In the genomic region with DNA sequence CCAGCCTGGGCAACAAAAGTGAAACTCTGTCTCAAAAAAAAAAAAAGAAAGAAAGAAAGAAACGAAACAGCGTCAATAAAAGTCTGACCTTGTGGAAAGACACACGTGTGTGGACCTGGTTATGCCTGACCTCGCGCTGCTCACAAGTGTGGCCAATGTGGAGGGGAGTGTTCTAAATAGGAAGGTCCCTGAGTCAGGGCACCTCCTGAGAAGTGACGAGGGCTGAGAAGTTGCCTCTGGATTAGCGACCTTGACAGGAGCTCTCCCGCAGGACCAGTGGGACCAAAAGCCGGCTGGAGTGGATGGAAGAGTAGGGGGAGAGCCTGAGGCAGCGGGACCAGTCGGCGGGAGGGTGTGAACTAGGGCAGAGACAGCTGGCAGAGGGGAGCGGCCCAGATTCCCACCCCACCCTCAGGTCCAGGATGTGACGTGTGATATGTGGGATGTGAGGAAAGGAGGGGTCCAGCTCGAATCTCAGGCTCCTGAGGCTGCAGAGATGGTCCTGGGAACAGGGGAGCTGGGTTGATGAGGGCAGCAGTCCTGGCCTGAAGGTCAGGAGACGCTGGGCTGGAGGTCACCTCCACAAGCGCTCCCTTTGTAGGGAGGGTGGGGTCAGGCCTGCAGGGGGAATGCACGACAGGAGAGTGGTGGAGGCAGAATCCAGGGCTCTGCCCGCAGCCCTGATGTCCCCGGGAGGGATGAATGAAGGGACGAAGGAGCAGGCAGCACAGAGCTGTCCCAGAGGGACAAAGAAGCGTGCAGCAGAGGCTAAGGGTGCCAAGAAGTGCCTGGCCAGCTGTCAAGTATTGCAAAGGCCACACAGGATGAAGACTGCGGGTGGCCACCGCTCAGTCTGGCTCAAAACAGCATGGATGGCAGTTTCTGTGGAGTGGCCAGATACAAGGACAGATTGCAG, we compare ENCODE assay signal across 9 cellular contexts. TPM values are rescaled to one million over a fixed set of nuclear protein-coding genes. Genes with fewer than 3 reads are reported as not detected.
A peak's percentile ranks its signal among the peaks of the same experiment; 100 is the strongest.
DNase-seq lines count a peak whose midpoint lies in the region; ATAC-seq, FAIRE-seq and TF ChIP-seq lines count a peak whose summit lies in the region.
"Had no signal": no experiment of that assay in that cellular context is flagged by ENCODE, and none has a peak within 500 bp of the region (broad histone marks: within the 10 kb centered on the region; RNA-seq: fewer than 3 reads in every experiment).

No MANE protein-coding gene starts in this region.

- H3K27ac ChIP-seq in keratinocyte (ENCODE audit: control insufficient read depth, insufficient read depth, low read length) (peak overlapping the region; percentile 20), subcutaneous abdominal adipose tissue (ENCODE audit: low read depth, low read length) (no peak overlapping the region)
- H3K27ac ChIP-seq: uterus had no signal

- H3K9ac ChIP-seq in keratinocyte (ENCODE audit: control insufficient read depth, extremely low read depth, insufficient read depth, low read length) (peak overlapping the region; percentile 28), subcutaneous abdominal adipose tissue (ENCODE audit: low read length in 5 of 5) (peak overlapping the region in 2 of 5 donors; percentile 13 to 59)

- CTCF ChIA-PET in activated CD8-positive, alpha-beta memory T cell treated with anti-CD3 and anti-CD28 coated beads, Interleukin-2, amount 10 ng/mL, durations not matched to agents 7 days and 5 days (lab: Charles Lee): no interaction called here

- no peaks in the 10 kb centered on the region for H3K9me1 ChIP-seq in keratinocyte (ENCODE audit: control insufficient read depth, extremely low read depth, insufficient read depth, low read length)

- H3K27me3 ChIP-seq in keratinocyte (ENCODE audit: control insufficient read depth, extremely low read depth, insufficient read depth, low read length) (no peaks in the 10 kb centered on the region), subcutaneous abdominal adipose tissue (ENCODE audit: control insufficient read depth in 5 of 5, insufficient read depth in 4 of 5, low read length in 5 of 5) (peaks cover 0 to 9% (median 5%) of the 10 kb centered on the region in 5 donors)
- H3K27me3 ChIP-seq: uterus had no signal

- H3K27ac Mint-ChIP-seq in activated CD8-positive, alpha-beta memory T cell treated with anti-CD3 and anti-CD28 coated beads, Interleukin-2, amount 10 ng/mL, durations not matched to agents 7 days and 5 days: peak overlapping the region; percentile 29
- peak overlapping the region; percentile 30 for H3K27ac Mint-ChIP-seq in activated naive CD8-positive, alpha-beta T cell treated with anti-CD3 and anti-CD28 coated beads, Interleukin-2, amount 10 ng/mL, durations not matched to agents 7 days and 5 days

- no peaks in the 10 kb centered on the region for H3K9me3 ChIP-seq in keratinocyte (ENCODE audit: control insufficient read depth, low read depth, low read length)
- H3K9me3 ChIP-seq in subcutaneous abdominal adipose tissue (ENCODE audit: control insufficient read depth in 5 of 5, low read length in 5 of 5): no peaks in the 10 kb centered on the region
- H3K9me3 ChIP-seq: uterus had no signal

- no peaks in the 10 kb centered on the region for H3K79me2 ChIP-seq in keratinocyte (ENCODE audit: control insufficient read depth, insufficient read depth, low read length)

- FAIRE-seq in keratinocyte (lab: Jason Lieb, UNC): no peak

- H3K9me3 Mint-ChIP-seq in activated CD8-positive, alpha-beta memory T cell treated with anti-CD3 and anti-CD28 coated beads, Interleukin-2, amount 10 ng/mL, durations not matched to agents 7 days and 5 days (ENCODE audit: low read depth): no peaks in the 10 kb centered on the region
- no peaks in the 10 kb centered on the region for H3K9me3 Mint-ChIP-seq in activated naive CD8-positive, alpha-beta T cell treated with anti-CD3 and anti-CD28 coated beads, Interleukin-2, amount 10 ng/mL, durations not matched to agents 7 days and 5 days

- H4K20me1 ChIP-seq in keratinocyte (ENCODE audit: control insufficient read depth, extremely low read depth, insufficient read depth, low read length): no peaks in the 10 kb centered on the region

- no peaks in the 10 kb centered on the region for H3K36me3 ChIP-seq in keratinocyte (ENCODE audit: control insufficient read depth in 2 of 2, extremely low read depth in 1 of 2, insufficient read depth in 2 of 2, low read length in 2 of 2)
- peaks cover 0 to 27% (median 11%) of the 10 kb centered on the region in 5 donors for H3K36me3 ChIP-seq in subcutaneous abdominal adipose tissue (ENCODE audit: control insufficient read depth in 5 of 5, insufficient read depth in 5 of 5, low read length in 5 of 5)
- H3K36me3 ChIP-seq: uterus had no signal

- peak overlapping the region; percentile 75 for H3K4me2 ChIP-seq in keratinocyte (ENCODE audit: control insufficient read depth, extremely low read depth, insufficient read depth, low read depth, low read length)

- POLR2A ChIA-PET in activated naive CD8-positive, alpha-beta T cell treated with anti-CD3 and anti-CD28 coated beads, Interleukin-2, amount 10 ng/mL, durations not matched to agents 7 days and 5 days (lab: Charles Lee): interaction anchor here (1.1 kb wide), 1 partner anchor 12 kb away, joined by 3 read pairs; no protein-coding TSS in a partner anchor

- H2AFZ ChIP-seq in keratinocyte (ENCODE audit: control insufficient read depth, low read length): peak overlapping the region; percentile 87

- no peaks in the 10 kb centered on the region for H3K27me3 Mint-ChIP-seq in activated CD8-positive, alpha-beta memory T cell treated with anti-CD3 and anti-CD28 coated beads, Interleukin-2, amount 10 ng/mL, durations not matched to agents 7 days and 5 days
- H3K27me3 Mint-ChIP-seq in activated naive CD8-positive, alpha-beta T cell treated with anti-CD3 and anti-CD28 coated beads, Interleukin-2, amount 10 ng/mL, durations not matched to agents 7 days and 5 days: no peaks in the 10 kb centered on the region

- no peak overlapping the region for H3K4me3 Mint-ChIP-seq in activated CD8-positive, alpha-beta memory T cell treated with anti-CD3 and anti-CD28 coated beads, Interleukin-2, amount 10 ng/mL, durations not matched to agents 7 days and 5 days
- H3K4me3 Mint-ChIP-seq in activated naive CD8-positive, alpha-beta T cell treated with anti-CD3 and anti-CD28 coated beads, Interleukin-2, amount 10 ng/mL, durations not matched to agents 7 days and 5 days: no peak overlapping the region

- in situ Hi-C loops in GM13976 (cut with MboI; ENCODE audit: low sequenced_read_pairs, unreplicated experiment): no loop called here

- no peak for ATAC-seq in activated CD8-positive, alpha-beta memory T cell treated with anti-CD3 and anti-CD28 coated beads, Interleukin-2, amount 10 ng/mL, durations not matched to agents 7 days and 5 days
- ATAC-seq in activated naive CD8-positive, alpha-beta T cell treated with anti-CD3 and anti-CD28 coated beads, Interleukin-2, amount 10 ng/mL, durations not matched to agents 7 days and 5 days (ENCODE audit: low read depth): no peak

- no peak overlapping the region for H3K4me3 ChIP-seq in keratinocyte (ENCODE audit: control insufficient read depth in 2 of 3, extremely low read depth in 1 of 3, insufficient read depth in 2 of 3, low read depth in 1 of 3, low read length in 3 of 3)
- peak overlapping the region; percentile 12 to 46 (median 35) for H3K4me3 ChIP-seq in subcutaneous abdominal adipose tissue (ENCODE audit: low read depth in 1 of 5, low read length in 5 of 5)
- H3K4me3 ChIP-seq: uterus had no signal

- dilution Hi-C loops in keratinocyte (cut with MboI; ENCODE audit: extremely low pct_ligation_motif_present, low sequenced_read_pairs): no loop called here

- peaks cover 13% of the 10 kb centered on the region for H3K4me1 Mint-ChIP-seq in activated CD8-positive, alpha-beta memory T cell treated with anti-CD3 and anti-CD28 coated beads, Interleukin-2, amount 10 ng/mL, durations not matched to agents 7 days and 5 days
- peaks cover 24% of the 10 kb centered on the region for H3K4me1 Mint-ChIP-seq in activated naive CD8-positive, alpha-beta T cell treated with anti-CD3 and anti-CD28 coated beads, Interleukin-2, amount 10 ng/mL, durations not matched to agents 7 days and 5 days

- H3K36me3 Mint-ChIP-seq in activated CD8-positive, alpha-beta memory T cell treated with anti-CD3 and anti-CD28 coated beads, Interleukin-2, amount 10 ng/mL, durations not matched to agents 7 days and 5 days: peaks cover 35% of the 10 kb centered on the region
- H3K36me3 Mint-ChIP-seq in activated naive CD8-positive, alpha-beta T cell treated with anti-CD3 and anti-CD28 coated beads, Interleukin-2, amount 10 ng/mL, durations not matched to agents 7 days and 5 days: peaks cover 34% of the 10 kb centered on the region

- DNase-seq in activated CD8-positive, alpha-beta memory T cell treated with anti-CD3 and anti-CD28 coated beads, Interleukin-2, amount 10 ng/mL, durations not matched to agents 7 days and 5 days: no peak
- no peak for DNase-seq in activated CD8-positive, alpha-beta memory T cell treated with anti-CD3 and anti-CD28 coated beads, Interleukin-2, amount 50 U/mL, for 4 hours
- no peak for DNase-seq in activated naive CD8-positive, alpha-beta T cell treated with anti-CD3 and anti-CD28 coated beads, Interleukin-2, amount 10 ng/mL, durations not matched to agents 7 days and 5 days
- DNase-seq in keratinocyte (ENCODE audit: low read depth, low spot score) (no peak), NCI-H1694 (lab: John Stamatoyannopoulos, UW) (no peak), CD1c-positive myeloid dendritic cell (ENCODE audit: extremely low spot score) (no peak), GM13976 (ENCODE audit: low spot score) (no peak)
- DNase-seq: uterus had no signal

- no peak for TF ChIP-seq CTCF in keratinocyte (optimal IDR thresholded peaks at IDR 0.05 in 1 of 3, IDR thresholded peaks at IDR 0.05 in 1 of 3, conservative IDR thresholded peaks at IDR 0.05 in 1 of 3; ENCODE audit: extremely low read depth in 1 of 3, insufficient read depth in 2 of 3, low read length in 3 of 3)
- TF ChIP-seq CTCF in GM13976 (IDR thresholded peaks at IDR 0.05; ENCODE audit: borderline replicate concordance, control extremely low read depth, extremely low read depth, insufficient read depth, missing control alignments): no peak

- H3K4me1 ChIP-seq in keratinocyte (ENCODE audit: control insufficient read depth, extremely low read depth, insufficient read depth, low read length) (peaks cover 18% of the 10 kb centered on the region), subcutaneous abdominal adipose tissue (ENCODE audit: control insufficient read depth in 5 of 5, insufficient read depth in 5 of 5, low read length in 5 of 5) (peaks cover 8 to 19% (median 17%) of the 10 kb centered on the region in 5 donors)
- H3K4me1 ChIP-seq: uterus had no signal

RNA-seq across cellular contexts. Expression of a gene that starts 24.8 kb away (rescaled TPM):
- 10 to 100 TPM; 44.5 to 48.0 TPM for total RNA-seq in activated CD8-positive, alpha-beta memory T cell treated with anti-CD3 and anti-CD28 coated beads, Interleukin-2, amount 10 ng/mL, durations not matched to agents 7 days and 5 days
- 10 to 100 TPM; 23.0 to 28.0 TPM for total RNA-seq in activated naive CD8-positive, alpha-beta T cell treated with anti-CD3 and anti-CD28 coated beads, Interleukin-2, amount 10 ng/mL, durations not matched to agents 7 days and 5 days
- 1.2 to 5.7 TPM (median 2.3 TPM) in 3 replicates for polyA plus RNA-seq in keratinocyte
- not detected for polyA plus RNA-seq in keratinocyte (2011; ENCODE audit: low read depth)
- 1.4 and 3.2 TPM in 2 replicates for polyA plus RNA-seq in keratinocyte (2011; cell fraction: cytosol; rRNA removed)
- polyA plus RNA-seq in keratinocyte (2011; cell fraction: nucleus; rRNA removed): 5.6 and 8.3 TPM in 2 replicates
- 0.47 and 2.7 TPM in 2 replicates for polyA plus RNA-seq in keratinocyte (2012; ENCODE audit: low replicate concordance)
- polyA minus RNA-seq in keratinocyte: 1.6 to 13.5 TPM (median 9.7 TPM) in 3 replicates
- polyA minus RNA-seq in keratinocyte (2011; cell fraction: cytosol; rRNA and poly(A)+ RNA removed): 8.8 TPM
- 4.7 and 5.3 TPM in 2 replicates for polyA minus RNA-seq in keratinocyte (2011; cell fraction: nucleus; rRNA and poly(A)+ RNA removed)

Comparison
In these comparisons a context has a peak if more than half of its experiments do, and no peak if none do; other contexts are left out.
1. H3K4me3 ChIP-seq: peak in subcutaneous abdominal adipose tissue (5 of 5); none in keratinocyte (0 of 3).